1 cellular context compared by ENCODE assay signal in genomic region chr3:164018500-164018899, GRCh38.
TF ChIP-seq lines count a peak whose summit lies in the region.

No MANE protein-coding gene starts in this region.

TF ChIP-seq in H1, 55 proteins besides CTCF, POLR2A, EP300 and RAD21:
- TF ChIP-seq TAF1 (IDR thresholded peaks at IDR 0.05; ENCODE audit: low read depth, low read length) (no peak), E2F6 (IDR thresholded peaks at IDR 0.05) (no peak), CBX5 (IDR thresholded peaks at IDR 0.05; ENCODE audit: low read depth, low read length) (no peak), CHD7 (IDR thresholded peaks at IDR 0.05; ENCODE audit: insufficient replicate concordance, low read length) (no peak), CHD2 (IDR thresholded peaks at IDR 0.05; ENCODE audit: low read length) (no peak), KDM1A (IDR thresholded peaks at IDR 0.05; ENCODE audit: borderline replicate concordance, low read length) (no peak)
